Comparison of ENCODE assay signal across 8 cellular contexts in the genomic region with DNA sequence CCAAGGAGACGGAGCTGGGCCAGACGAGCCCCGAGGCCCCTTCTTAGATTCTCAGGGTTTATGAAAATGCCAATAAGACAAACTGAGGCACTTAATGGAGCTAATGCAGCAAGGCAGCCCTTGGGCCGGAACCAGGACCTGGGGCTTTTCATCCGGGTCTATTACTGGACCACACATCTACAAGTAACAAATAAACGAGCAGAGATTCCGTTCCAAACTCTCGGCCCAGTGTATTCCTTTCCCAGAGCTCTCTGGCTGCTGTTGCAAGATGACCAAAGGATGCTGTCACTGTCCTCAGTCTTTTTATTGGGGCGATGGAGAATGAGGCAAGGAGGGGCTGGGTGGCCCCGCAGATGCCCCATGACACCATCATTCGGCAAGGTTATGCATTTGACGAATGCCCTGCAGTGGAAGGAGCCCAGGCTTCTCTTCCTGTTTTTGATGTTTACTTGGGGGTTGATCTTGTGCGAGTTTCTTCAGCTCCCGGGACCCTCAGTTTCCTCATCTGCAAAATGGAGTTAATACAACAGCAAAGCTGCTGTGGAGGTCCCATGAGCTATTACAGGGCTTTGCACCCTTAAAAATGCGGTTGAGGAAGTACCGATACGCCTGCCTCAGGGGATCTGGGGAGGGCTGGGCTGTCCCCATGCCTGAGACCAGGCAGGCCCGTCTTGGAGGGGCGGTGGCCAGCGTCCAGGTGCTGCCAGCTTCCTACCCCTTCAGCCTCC. TPM values are rescaled to one million over a fixed set of nuclear protein-coding genes. Genes with fewer than 3 reads are reported as not detected.
DNase-seq lines count a peak whose midpoint lies in the region; ATAC-seq, FAIRE-seq and TF ChIP-seq lines count a peak whose summit lies in the region.

No MANE protein-coding gene starts in this region.

- H3K27me3 ChIP-seq in GM12878 (replicated peaks in 1 of 2; ENCODE audit: control insufficient read depth in 2 of 2, insufficient read depth in 2 of 2, low read length in 1 of 2) (peaks cover 17 to 26% of the 10 kb centered on the region in 2 experiments), muscle layer of duodenum (ENCODE audit: low read depth, low read length) (no peaks in the 10 kb centered on the region)

- in situ Hi-C loops in GM12878 (cut with MboI): no loop called here

- RAD21 ChIA-PET in GM12878 (lab: Charles Lee; ENCODE audit: unreplicated experiment): interaction anchor here (0.8 kb wide), 1 partner anchor 89 kb away, joined by 3 read pairs; no protein-coding TSS in a partner anchor

- intact Hi-C loops in GM12878 (cut with micrococcal nuclease; ENCODE audit: unreplicated experiment): no loop called here

- H4K20me1 ChIP-seq in GM12878 (ENCODE audit: control insufficient read depth, insufficient read depth): no peaks in the 10 kb centered on the region

- no peaks in the 10 kb centered on the region for H3K9me3 ChIP-seq in A549
- H3K9me3 ChIP-seq in GM12878 (replicated peaks; ENCODE audit: control insufficient read depth, insufficient read depth, low read length): peaks cover 5% of the 10 kb centered on the region; the same call in 2 of the 3 replicates
- no peaks in the 10 kb centered on the region for H3K9me3 ChIP-seq in muscle layer of duodenum (ENCODE audit: control insufficient read depth in 1 of 2, low read length in 2 of 2)

- H2AFZ ChIP-seq in GM12878 (ENCODE audit: control insufficient read depth, low read depth, low read length): peak overlapping the region; percentile 61

- WGBS in A549 (ENCODE audit: missing lambda C conversion rate): 65% methylated on average over 20 of the region's 20 CpGs
- whole genome bisulfite sequencing in GM12878 (ENCODE audit: insufficient coverage, insufficient replicate concordance, low lambda C conversion rate, missing lambda C conversion rate): 42% methylated on average over 20 of the region's 20 CpGs

- TF ChIP-seq EP300 in A549 (IDR thresholded peaks at IDR 0.05) (no peak), GM12878 (IDR thresholded peaks at IDR 0.05; ENCODE audit: borderline replicate concordance in 1 of 2, control insufficient read depth in 1 of 2, low read depth in 2 of 2, low read length in 2 of 2) (no peak)

- peak overlapping the region; percentile 89 for H3K4me2 ChIP-seq in A549
- peak overlapping the region; percentile 97 for H3K4me2 ChIP-seq in GM12878 (ENCODE audit: control insufficient read depth, insufficient read depth)

- TF ChIP-seq RAD21 in A549 (conservative IDR thresholded peaks at IDR 0.05 in 1 of 2, IDR thresholded peaks at IDR 0.05 in 1 of 2) (no peak), GM12878 (IDR thresholded peaks at IDR 0.05; ENCODE audit: insufficient read depth, low read depth, low read length) (no peak)

- POLR2A ChIA-PET in A549 (lab: Yijun Ruan, JAX): no interaction called here
- POLR2A ChIA-PET in GM12878 (lab: Charles Lee): no interaction called here

- BruUV-seq in GM12878 (replicated peaks; lab: Mats Ljungman, UMichigan): no TSS peak

- SMC1A ChIA-PET in GM12878 (lab: Charles Lee; ENCODE audit: uncharacterized antibody, unreplicated experiment): interaction anchor here (0.7 to 1.0 kb wide), 2 partner anchors 22 to 271 kb away, joined by 3 to 4 read pairs; no protein-coding TSS in a partner anchor

- H3K4me3 ChIP-seq in A549 (peak overlapping the region; percentile 84; the same call in 2 of the 3 replicates), GM12878 (peak overlapping the region; percentile 76; the same call in 1 of the 2 replicates), muscle layer of duodenum (ENCODE audit: low read depth in 1 of 2, low read length in 2 of 2) (peak overlapping the region; percentile 49 to 92)

- H3K4me1 ChIP-seq in A549 (peaks cover 14% of the 10 kb centered on the region; the same call in 1 of the 3 replicates), GM12878 (ENCODE audit: control insufficient read depth, insufficient read depth, low read length) (peaks cover 15% of the 10 kb centered on the region), muscle layer of duodenum (ENCODE audit: control insufficient read depth in 1 of 2, insufficient read depth in 2 of 2, low read length in 2 of 2) (peaks cover 0 to 28% of the 10 kb centered on the region in 2 donors)

- ATAC-seq in A549 (no peak), GM21447 (IDR thresholded peaks at IDR 0.05; ENCODE audit: unreplicated experiment) (peak; percentile 4), GM12878 (peak; percentile 25), omental fat pad (ENCODE audit: low FRiP score) (no peak)

- H3K9ac ChIP-seq in GM12878 (ENCODE audit: control insufficient read depth, insufficient read depth, low read length): no peak overlapping the region; the same call in 1 of the 2 replicates

- TF ChIP-seq CTCF in A549 (IDR thresholded peaks at IDR 0.05): no peak
- TF ChIP-seq CTCF in GM12878 (IDR thresholded peaks at IDR 0.05 in 2 of 3, conservative IDR thresholded peaks at IDR 0.05 in 1 of 3; ENCODE audit: control insufficient read depth in 2 of 3, extremely low read depth in 1 of 3, insufficient read depth in 1 of 3, low read depth in 3 of 3, low read length in 3 of 3): no peak
- TF ChIP-seq CTCF in omental fat pad (IDR thresholded peaks at IDR 0.05): no peak

- DNase-seq in A549 (ENCODE audit: low read depth in 1 of 2, low spot score in 1 of 2): no peak
- no peak for DNase-seq in GM12878 (ENCODE audit: low read depth, low spot score)
- no peak for DNase-seq in SKM-1 (lab: John Stamatoyannopoulos, UW; ENCODE audit: unreplicated experiment)
- no peak for DNase-seq in NCI-H2081 treated with DMSO at 0.1 percent for 48 hours (lab: John Stamatoyannopoulos, UW)
- no peak for DNase-seq in omental fat pad (ENCODE audit: low spot score)
- DNase-seq in stimulated activated naive CD4-positive, alpha-beta T cell treated with Interleukin-2 at 50 U/mL for 16 hours (lab: John Stamatoyannopoulos, UW): no peak

- H3K36me3 ChIP-seq in GM12878 (ENCODE audit: control insufficient read depth in 2 of 2, insufficient read depth in 2 of 2, low read length in 1 of 2) (no peaks in the 10 kb centered on the region), muscle layer of duodenum (ENCODE audit: control insufficient read depth in 1 of 2, insufficient read depth in 2 of 2, low read length in 2 of 2) (no peaks in the 10 kb centered on the region)

- CTCF ChIA-PET in A549 (lab: Yijun Ruan, JAX): interaction anchor here (1.2 to 3.2 kb wide), 6 partner anchors 9 to 502 kb away, joined by 3 to 18 read pairs (median 6); no protein-coding TSS in a partner anchor
- CTCF ChIA-PET in GM12878 (lab: Yijun Ruan, JAX): interaction anchor here (0.8 to 2.3 kb wide), 4 partner anchors 22 to 502 kb away, joined by 3 to 7 read pairs (median 4); no protein-coding TSS in a partner anchor

- TF ChIP-seq POLR2A in A549 (IDR thresholded peaks at IDR 0.05; ENCODE audit: low read length) (no peak), GM12878 (IDR thresholded peaks at IDR 0.05; ENCODE audit: low read depth, low read length) (no peak)

- H3K27ac ChIP-seq in A549 (no peak overlapping the region), GM12878 (ENCODE audit: control insufficient read depth, insufficient read depth) (no peak overlapping the region), muscle layer of duodenum (ENCODE audit: low read length) (no peak overlapping the region)

- H3K79me2 ChIP-seq in GM12878 (ENCODE audit: control insufficient read depth, insufficient read depth, low read length): no peaks in the 10 kb centered on the region

- FAIRE-seq in A549 (lab: Jason Lieb, UNC): no peak
- FAIRE-seq in GM12878 (lab: Jason Lieb, UNC): no peak

RNA-seq across cellular contexts. Expression of gene NTN1, which starts 1.1 kb away (rescaled TPM):
- 0.13 and 0.21 TPM in 2 replicates for polyA plus RNA-seq in A549 (2011; rRNA removed)
- 0.09 and 0.18 TPM in 2 replicates for polyA plus RNA-seq in A549 (2012; cell fraction: cytosol; rRNA removed)
- 0.28 and 0.46 TPM in 2 replicates for polyA plus RNA-seq in A549 (2012; cell fraction: nucleus; rRNA removed)
- 0.12 to 0.20 TPM (median 0.17 TPM) in 3 replicates for polyA plus RNA-seq in A549 (2017; fragmentation: RNase III; extraction: RNeasy Plus Mini Kit Qiagen cat#74134 plus additional on column Dnase treatment)
- 0.10 and 0.12 TPM in 2 replicates for polyA minus RNA-seq in A549 (2011; rRNA and poly(A)+ RNA removed)
- 7.0 and 7.4 TPM in 2 replicates for total RNA-seq in GM12878 (2013; cell fraction: nucleolus; rRNA removed)
- total RNA-seq in GM12878 (2014; rRNA removed): 0.56 and 0.76 TPM in 2 replicates
- 0.09 and 0.22 TPM in 2 replicates for total RNA-seq in GM12878 (2014; rRNA removed; fragmentation: Illumina TruSeq; extraction: Trizol)
- total RNA-seq in GM12878 (2021): 0.49 and 0.80 TPM in 2 replicates
- polyA plus RNA-seq in GM12878 (2011; ENCODE audit: low read depth): 0.28 TPM
- polyA plus RNA-seq in GM12878 (2011; rRNA removed): 0.52 and 0.84 TPM in 2 replicates
- polyA plus RNA-seq in GM12878 (2011; cell fraction: cytosol; rRNA removed): 0.88 and 1.3 TPM in 2 replicates
- 3.0 TPM in 2 replicates for polyA plus RNA-seq in GM12878 (2011; cell fraction: nucleus; rRNA removed)
- polyA plus RNA-seq in GM12878 (2012): 0.66 and 0.76 TPM in 2 replicates
- polyA plus RNA-seq in GM12878 (2014; fragmentation: Illumina TruSeq; extraction: Trizol): 0.18 TPM in 1 of 2 replicates, not detected in the other
- under 1 TPM; 0.02 to 0.04 TPM for polyA plus RNA-seq in GM12878 (2014; fragmentation: Nextera tagmentation; extraction: Ambion mirVana)
- polyA plus RNA-seq in GM12878 (2014; rRNA removed): 0.28 and 0.37 TPM in 2 replicates
- polyA plus RNA-seq in GM12878 (2016; fragmentation: Nextera tagmentation; extraction: Ambion mirVana): under 1 TPM; 0.42 to 0.89 TPM
- 0.80 and 1.6 TPM in 2 replicates for polyA minus RNA-seq in GM12878 (2011; rRNA and poly(A)+ RNA removed)
- 0.62 and 0.80 TPM in 2 replicates for polyA minus RNA-seq in GM12878 (2011; cell fraction: cytosol; rRNA and poly(A)+ RNA removed)
- 2.7 and 5.2 TPM in 2 replicates for polyA minus RNA-seq in GM12878 (2011; cell fraction: nucleus; rRNA and poly(A)+ RNA removed)
- 1 to 10 TPM in 3 of 4 donors, under 1 TPM in 1; 0.69 to 7.3 (median 2.5) TPM for total RNA-seq in omental fat pad

RNA-seq across cellular contexts. Expression of gene PIK3R5, which starts 54.8 kb away (rescaled TPM):
- polyA plus RNA-seq in A549 (2011; rRNA removed) (0.01 TPM in 1 of 2 replicates, not detected in the other), A549 (2017; fragmentation: RNase III; extraction: RNeasy Plus Mini Kit Qiagen cat#74134 plus additional on column Dnase treatment) (not detected in 3 replicates), GM12878 (2011; rRNA removed) (34.3 and 43.9 TPM in 2 replicates), GM12878 (2014; fragmentation: Illumina TruSeq; extraction: Trizol) (27.3 and 34.2 TPM in 2 replicates), GM12878 (2014; fragmentation: Nextera tagmentation; extraction: Ambion mirVana) (1 to 10 TPM; 9.5 to 9.6 TPM), GM12878 (2014; rRNA removed) (32.9 and 33.5 TPM in 2 replicates), GM12878 (2016; fragmentation: Nextera tagmentation; extraction: Ambion mirVana) (10 to 100 TPM; 36.9 to 39.5 TPM)
- polyA plus RNA-seq in A549 (2012; cell fraction: cytosol; rRNA removed): 0.01 and 0.10 TPM in 2 replicates
- 0.28 TPM in 1 of 2 replicates, not detected in the other for polyA plus RNA-seq in A549 (2012; cell fraction: nucleus; rRNA removed)
- not detected in 2 replicates for polyA minus RNA-seq in A549 (2011; rRNA and poly(A)+ RNA removed)
- total RNA-seq in GM12878 (2013; cell fraction: nucleolus; rRNA removed): 260 and 296 TPM in 2 replicates
- total RNA-seq in GM12878 (2014; rRNA removed) (36.8 and 39.5 TPM in 2 replicates), GM12878 (2014; rRNA removed; fragmentation: Illumina TruSeq; extraction: Trizol) (24.7 and 26.5 TPM in 2 replicates), GM12878 (2021) (50.8 and 51.2 TPM in 2 replicates), omental fat pad (10 to 100 TPM; 18.9 to 60.2 (median 37.8) TPM)
- polyA plus RNA-seq in GM12878 (2011; ENCODE audit: low read depth): 25.1 TPM
- polyA plus RNA-seq in GM12878 (2011; cell fraction: cytosol; rRNA removed): 42.7 and 45.7 TPM in 2 replicates
- polyA plus RNA-seq in GM12878 (2011; cell fraction: nucleus; rRNA removed): 155 and 160 TPM in 2 replicates
- polyA plus RNA-seq in GM12878 (2012): 44.1 and 46.7 TPM in 2 replicates
- polyA minus RNA-seq in GM12878 (2011; rRNA and poly(A)+ RNA removed): 48.9 and 95.6 TPM in 2 replicates
- 32.6 and 35.1 TPM in 2 replicates for polyA minus RNA-seq in GM12878 (2011; cell fraction: cytosol; rRNA and poly(A)+ RNA removed)
- polyA minus RNA-seq in GM12878 (2011; cell fraction: nucleus; rRNA and poly(A)+ RNA removed): 48.0 and 66.0 TPM in 2 replicates

Comparison
In these comparisons a context has a peak if more than half of its experiments do, and no peak if none do; other contexts are left out.
1. ATAC-seq: peak in GM21447 (single experiment) and GM12878 (single experiment); none in A549 (0 of 2) and omental fat pad (single experiment).
2. Peak in every context shown above with its lines, with median percentiles within 50 percentile points of each other: H3K4me3 ChIP-seq.